In genomic region chr17:50151041-50151936, GRCh38 we compare ENCODE assay signal across 9 cellular contexts. TPM values are rescaled to one million over a fixed set of nuclear protein-coding genes. Genes with fewer than 3 reads are reported as not detected.
DNase-seq lines count a peak whose midpoint lies in the region; FAIRE-seq lines count a peak whose summit lies in the region.
"Had no signal": no experiment of that assay in that cellular context is flagged by ENCODE, and none has a peak within 500 bp of the region (broad histone marks: within the 10 kb centered on the region; RNA-seq: fewer than 3 reads in every experiment).

No MANE protein-coding gene starts in this region.

- H3K9me3 ChIP-seq in BLaER1 (no peaks in the 10 kb centered on the region), NT2/D1 (ENCODE audit: insufficient read depth, low read length) (no peaks in the 10 kb centered on the region)

- peak overlapping the region; percentile 98 for H3K4me3 ChIP-seq in BLaER1
- peak overlapping the region; percentile 78 for H3K4me3 ChIP-seq in NT2/D1 (ENCODE audit: insufficient read length, low read depth)

- H3K4me2 ChIP-seq in BLaER1, result peak overlapping the region; percentile 97

- H3K4me1 ChIP-seq in BLaER1, result peaks cover 54% of the 10 kb centered on the region
- peaks cover 39% of the 10 kb centered on the region for H3K4me1 ChIP-seq in NT2/D1 (ENCODE audit: insufficient read depth, insufficient read length)

- H3K27ac ChIP-seq in BLaER1, result peak overlapping the region; percentile 98

- peak overlapping the region; percentile 98 for H3K9ac ChIP-seq in BLaER1
- H3K9ac ChIP-seq in NT2/D1 (ENCODE audit: insufficient read length, low read depth), result peak overlapping the region; percentile 95

- H3K27me3 ChIP-seq in BLaER1 (no peaks in the 10 kb centered on the region), NT2/D1 (ENCODE audit: insufficient read depth, insufficient read length) (no peaks in the 10 kb centered on the region)

- DNase-seq in GM19239 (ENCODE audit: insufficient read length, low spot score) (peak; percentile 96), HT-29 (ENCODE audit: low spot score) (peak; percentile 91), NT2/D1 (ENCODE audit: low read depth, low spot score) (peak; percentile 70), activated T-cell treated with anti-CD3 and anti-CD28 coated beads for 1 hour (ENCODE audit: low read depth) (peak; percentile 77), epidermal melanocyte (ENCODE audit: insufficient read length, low spot score) (peak; percentile 97), middle frontal gyrus (ENCODE audit: extremely low spot score, low spot score) (peak; percentile 76)
- DNase-seq in stimulated activated CD8-positive, alpha-beta memory T cell treated with anti-CD3 and anti-CD28 coated beads, Interleukin-15, amount 100 ng/mL, for 48 hours (ENCODE audit: low read depth in 2 of 2), result peak; percentile 83 to 87

- 0 out of 2 replicates have a peak, but pooled peaks cover 4% of the 10 kb centered on the region for H3K36me3 ChIP-seq in BLaER1
- peaks cover 15% of the 10 kb centered on the region for H3K36me3 ChIP-seq in NT2/D1 (ENCODE audit: insufficient read depth, insufficient read length, low read length)

- no peak for FAIRE-seq in GM19239 (lab: Jason Lieb, UNC)
- FAIRE-seq: colon had no signal

- peaks cover 25% of the 10 kb centered on the region for H4K20me1 ChIP-seq in BLaER1

RNA-seq across cellular contexts. Expression of gene PPP1R9B, which starts 0.8 kb away (rescaled TPM):
- total RNA-seq in HT-29 (2014; rRNA removed; shearing (Covaris generic)), result 38.7 and 54.6 TPM in 2 replicates

RNA-seq across cellular contexts. Expression of gene SGCA, which starts 14.5 kb away (rescaled TPM):
- total RNA-seq in HT-29 (2014; rRNA removed; shearing (Covaris generic)), result not detected in 2 replicates

RNA-seq across cellular contexts. Expression of gene SAMD14, which starts 21.3 kb away (rescaled TPM):
- 1.9 and 3.4 TPM in 2 replicates for total RNA-seq in HT-29 (2014; rRNA removed; shearing (Covaris generic))

RNA-seq across cellular contexts. Expression of gene COL1A1, which starts 50.1 kb away (rescaled TPM):
- 0.38 and 0.83 TPM in 2 replicates for total RNA-seq in HT-29 (2014; rRNA removed; shearing (Covaris generic))

RNA-seq across cellular contexts. Expression of gene PDK2, which starts 56.1 kb away (rescaled TPM):
- total RNA-seq in HT-29 (2014; rRNA removed; shearing (Covaris generic)), result 31.3 and 31.9 TPM in 2 replicates

Comparison
In these comparisons a context has a peak if more than half of its experiments do, and no peak if none do; other contexts are left out.
1. Peak in every context shown above with its lines: DNase-seq, H3K4me3 ChIP-seq and H3K27ac ChIP-seq.